Comparison of ENCODE assay signal across 33 cellular contexts in genomic region chr1:180967558-180967957, GRCh38. TPM values are rescaled to one million over a fixed set of nuclear protein-coding genes. Genes with fewer than 3 reads are reported as not detected.
"Had no signal": no experiment of that assay in that cellular context is flagged by ENCODE, and none has a peak within 500 bp of the region (broad histone marks: within the 10 kb centered on the region; RNA-seq: fewer than 3 reads in every experiment).

No MANE protein-coding gene starts in this region.

- H3K27ac Mint-ChIP-seq: activated CD4-positive, alpha-beta memory T cell treated with anti-CD3 and anti-CD28 coated beads for 36 hours; activated CD4-positive, alpha-beta T cell treated with anti-CD3 and anti-CD28 coated beads for 36 hours; activated CD8-positive, alpha-beta memory T cell treated with anti-CD3 and anti-CD28 coated beads, Interleukin-2, amount 10 ng/mL, durations not matched to agents 7 days and 5 days; activated CD8-positive, alpha-beta T cell treated with anti-CD3 and anti-CD28 coated beads, Interleukin-2, amount 10 ng/mL, durations not matched to agents 7 days and 5 days; activated naive CD4-positive, alpha-beta T cell treated with anti-CD3 and anti-CD28 coated beads for 36 hours; activated naive CD4-positive, alpha-beta T cell treated with anti-CD3 and anti-CD28 coated beads, Interleukin-2, amount 50 U/mL, for 24 hours; activated T-helper 1 cell treated with anti-CD3 and anti-CD28 coated beads, Interleukin-12 subunit alpha, Interleukin-12 subunit beta, Interleukin-2, Interleukin-4 antibody, amounts not matched to agents 30 ng/mL and 10 ng/mL and 1 ng/mL, durations not matched to agents 14 hours and 24 hours and 36 hours; activated T-helper 2 cell treated with anti-CD3 and anti-CD28 coated beads, Interferon-gamma antibody, Interleukin-2, Interleukin-4, amounts not matched to agents 10 μg/mL and 5 μg/mL and 100 μg/mL, durations not matched to agents 14 hours and 24 hours and 36 hours; T-cell; T-helper 1 cell treated with Interleukin-12 subunit alpha and Interleukin-12 subunit beta and Interleukin-4 antibody, amounts not matched to agents 30 μg/mL and 1 μg/mL, for 36 hours; T-helper 2 cell treated with Interferon-gamma antibody and Interleukin-4, amounts not matched to agents 5 μg/mL and 100 μg/mL, for 36 hours had no signal

- H3K36me3 ChIP-seq: colonic mucosa had no signal

- H3K9me3 ChIP-seq: ascending aorta, breast epithelium, colonic mucosa, esophagus muscularis mucosa, gastroesophageal sphincter, heart right ventricle had no signal

- ATAC-seq: activated CD4-positive, alpha-beta T cell treated with anti-CD3 and anti-CD28 coated beads for 36 hours; activated CD8-positive, alpha-beta memory T cell treated with anti-CD3 and anti-CD28 coated beads, Interleukin-2, amount 10 ng/mL, durations not matched to agents 7 days and 5 days; activated CD8-positive, alpha-beta T cell treated with anti-CD3 and anti-CD28 coated beads, Interleukin-2, amount 10 ng/mL, durations not matched to agents 7 days and 5 days; foreskin keratinocyte; gastroesophageal sphincter; heart right ventricle; T-cell had no signal

- H3K4me1 Mint-ChIP-seq: activated CD8-positive, alpha-beta memory T cell treated with anti-CD3 and anti-CD28 coated beads, Interleukin-2, amount 10 ng/mL, durations not matched to agents 7 days and 5 days had no signal

- H3K27me3 ChIP-seq: ascending aorta, breast epithelium, cardiac muscle cell, colonic mucosa, esophagus muscularis mucosa, foreskin keratinocyte, gastroesophageal sphincter, heart right ventricle had no signal

- H3K27ac ChIP-seq: ascending aorta, breast epithelium, cardiac muscle cell, colonic mucosa, esophagus muscularis mucosa, foreskin keratinocyte, gastroesophageal sphincter, heart right ventricle had no signal

- H3K4me1 ChIP-seq: ascending aorta, breast epithelium, colonic mucosa, foreskin keratinocyte had no signal

- H3K27me3 Mint-ChIP-seq: activated CD4-positive, alpha-beta memory T cell treated with anti-CD3 and anti-CD28 coated beads for 36 hours; activated CD4-positive, alpha-beta T cell treated with anti-CD3 and anti-CD28 coated beads for 36 hours; activated CD4-positive, alpha-beta T cell treated with anti-CD3 and anti-CD28 coated beads, Interleukin-2, amount 10 ng/mL, durations not matched to agents 24 days and 14 days; activated CD8-positive, alpha-beta memory T cell treated with anti-CD3 and anti-CD28 coated beads, Interleukin-2, amount 10 ng/mL, durations not matched to agents 7 days and 5 days; activated naive CD4-positive, alpha-beta T cell treated with anti-CD3 and anti-CD28 coated beads, Interleukin-2, amount 50 U/mL, for 24 hours; activated naive CD8-positive, alpha-beta T cell treated with anti-CD3 and anti-CD28 coated beads, Interleukin-2, amount 10 ng/mL, durations not matched to agents 7 days and 5 days; brain; T-cell had no signal

- H3K4me3 ChIP-seq: ascending aorta, breast epithelium, cardiac muscle cell, colonic mucosa, esophagus muscularis mucosa, gastroesophageal sphincter, heart right ventricle had no signal

- H3K9me3 Mint-ChIP-seq: activated CD4-positive, alpha-beta memory T cell treated with anti-CD3 and anti-CD28 coated beads for 36 hours; activated CD4-positive, alpha-beta T cell treated with anti-CD3 and anti-CD28 coated beads, Interleukin-2, amount 10 ng/mL, durations not matched to agents 24 days and 14 days; activated naive CD4-positive, alpha-beta T cell treated with anti-CD3 and anti-CD28 coated beads for 36 hours; activated naive CD4-positive, alpha-beta T cell treated with anti-CD3 and anti-CD28 coated beads, Interleukin-2, amount 50 U/mL, for 24 hours; activated naive CD8-positive, alpha-beta T cell treated with anti-CD3 and anti-CD28 coated beads, Interleukin-2, amount 10 ng/mL, durations not matched to agents 7 days and 5 days; activated T-helper 1 cell treated with anti-CD3 and anti-CD28 coated beads, Interleukin-12 subunit alpha, Interleukin-12 subunit beta, Interleukin-2, Interleukin-4 antibody, amounts not matched to agents 30 ng/mL and 10 ng/mL and 1 ng/mL, durations not matched to agents 14 hours and 24 hours and 36 hours; activated T-helper 2 cell treated with anti-CD3 and anti-CD28 coated beads, Interferon-gamma antibody, Interleukin-2, Interleukin-4, amounts not matched to agents 10 μg/mL and 5 μg/mL and 100 μg/mL, durations not matched to agents 14 hours and 24 hours and 36 hours; brain; T-cell; T-helper 1 cell treated with Interleukin-12 subunit alpha and Interleukin-12 subunit beta and Interleukin-4 antibody, amounts not matched to agents 30 μg/mL and 1 μg/mL, for 36 hours; T-helper 2 cell treated with Interferon-gamma antibody and Interleukin-4, amounts not matched to agents 5 μg/mL and 100 μg/mL, for 36 hours had no signal

- DNase-seq: activated CD4-positive, alpha-beta memory T cell treated with anti-CD3 and anti-CD28 coated beads for 36 hours; activated CD4-positive, alpha-beta T cell treated with anti-CD3 and anti-CD28 coated beads for 36 hours; activated CD4-positive, alpha-beta T cell treated with anti-CD3 and anti-CD28 coated beads, Interleukin-2, amount 10 ng/mL, durations not matched to agents 24 days and 14 days; activated CD4-positive, CD25-positive, alpha-beta regulatory T cell; activated CD4-positive, CD25-positive, alpha-beta regulatory T cell treated with anti-CD3 and anti-CD28 coated beads, Interleukin-2, amount 50 U/mL, for 72 hours; activated CD8-positive, alpha-beta memory T cell treated with anti-CD3 and anti-CD28 coated beads, Interleukin-2, amount 10 ng/mL, durations not matched to agents 7 days and 5 days; activated CD8-positive, alpha-beta memory T cell treated with anti-CD3 and anti-CD28 coated beads, Interleukin-2, amount 50 U/mL, for 4 hours; activated CD8-positive, alpha-beta T cell treated with anti-CD3 and anti-CD28 coated beads, Interleukin-2, amount 10 ng/mL, durations not matched to agents 7 days and 5 days; activated gamma-delta T cell; activated naive CD4-positive, alpha-beta T cell treated with anti-CD3 and anti-CD28 coated beads for 36 hours; activated naive CD8-positive, alpha-beta T cell treated with anti-CD3 and anti-CD28 coated beads, Interleukin-2, amount 10 ng/mL, durations not matched to agents 7 days and 5 days; activated T-cell treated with anti-CD3 and anti-CD28 coated beads, Interleukin-2, amount 50 U/mL, for 1 hour; activated T-cell treated with anti-CD3 and anti-CD28 coated beads, Interleukin-2, amount 50 U/mL, for 48 hours; central memory CD4-positive, alpha-beta T cell; cerebellar nuclear complex; colonic mucosa; effector CD8-positive, alpha-beta T cell; foreskin keratinocyte; heart right ventricle; SW 1271; T-cell; T1000 had no signal

- H3K4me3 Mint-ChIP-seq: activated CD4-positive, alpha-beta memory T cell treated with anti-CD3 and anti-CD28 coated beads for 36 hours; activated CD4-positive, alpha-beta T cell treated with anti-CD3 and anti-CD28 coated beads for 36 hours; activated CD4-positive, alpha-beta T cell treated with anti-CD3 and anti-CD28 coated beads, Interleukin-2, amount 10 ng/mL, durations not matched to agents 24 days and 14 days; activated CD8-positive, alpha-beta memory T cell treated with anti-CD3 and anti-CD28 coated beads, Interleukin-2, amount 10 ng/mL, durations not matched to agents 7 days and 5 days; activated CD8-positive, alpha-beta T cell treated with anti-CD3 and anti-CD28 coated beads, Interleukin-2, amount 10 ng/mL, durations not matched to agents 7 days and 5 days; activated naive CD4-positive, alpha-beta T cell treated with anti-CD3 and anti-CD28 coated beads for 36 hours; activated naive CD4-positive, alpha-beta T cell treated with anti-CD3 and anti-CD28 coated beads, Interleukin-2, amount 50 U/mL, for 24 hours; activated naive CD8-positive, alpha-beta T cell treated with anti-CD3 and anti-CD28 coated beads, Interleukin-2, amount 10 ng/mL, durations not matched to agents 7 days and 5 days; activated T-helper 1 cell treated with anti-CD3 and anti-CD28 coated beads, Interleukin-12 subunit alpha, Interleukin-12 subunit beta, Interleukin-2, Interleukin-4 antibody, amounts not matched to agents 30 ng/mL and 10 ng/mL and 1 ng/mL, durations not matched to agents 14 hours and 24 hours and 36 hours; brain; T-cell; T-helper 1 cell treated with Interleukin-12 subunit alpha and Interleukin-12 subunit beta and Interleukin-4 antibody, amounts not matched to agents 30 μg/mL and 1 μg/mL, for 36 hours; T-helper 2 cell treated with Interferon-gamma antibody and Interleukin-4, amounts not matched to agents 5 μg/mL and 100 μg/mL, for 36 hours had no signal

RNA-seq across cellular contexts. Expression of gene KIAA1614, which starts 54.9 kb away (rescaled TPM):
- total RNA-seq: activated CD4-positive, alpha-beta memory T cell treated with anti-CD3 and anti-CD28 coated beads for 36 hours; activated naive CD4-positive, alpha-beta T cell treated with anti-CD3 and anti-CD28 coated beads for 36 hours had no signal
